13 cellular contexts compared by ENCODE assay signal in the genomic region with DNA sequence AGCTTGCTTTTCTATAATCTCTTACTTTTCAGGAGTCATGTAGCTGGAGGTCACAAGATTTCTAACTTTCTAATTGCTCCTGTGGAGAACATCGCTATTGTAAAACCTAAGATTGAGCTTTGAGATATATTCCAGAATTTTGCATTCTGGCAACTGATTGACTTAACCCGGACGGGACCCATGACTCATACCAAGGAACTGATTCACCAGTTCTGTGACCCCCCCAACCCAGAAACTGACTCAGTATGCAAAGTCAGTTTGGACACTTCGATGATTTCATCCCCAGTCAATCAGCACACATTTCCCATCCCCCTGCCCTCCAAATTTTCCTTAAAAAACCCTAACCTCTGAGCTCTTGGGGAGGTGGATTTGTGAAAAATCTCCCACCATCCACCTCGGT.
DNase-seq lines count a peak whose midpoint lies in the region; ATAC-seq, FAIRE-seq and TF ChIP-seq lines count a peak whose summit lies in the region.
"Had no signal": no experiment of that assay in that cellular context is flagged by ENCODE, and none has a peak within 500 bp of the region (broad histone marks: within the 10 kb centered on the region; RNA-seq: fewer than 3 reads in every experiment).

No MANE protein-coding gene starts in this region.

- intact Hi-C loops in pancreas (cut with DNase I): no loop called here

- H3K27me3 ChIP-seq in pancreas: no peaks in the 10 kb centered on the region

- FAIRE-seq in pancreas (lab: Jason Lieb, UNC): no peak

- no peak overlapping the region for H3K27ac ChIP-seq in pancreas

- peak; percentile 83 for DNase-seq in ELR (ENCODE audit: low read depth)
- DNase-seq in RPMI7951 (ENCODE audit: low read depth): peak; percentile 56
- DNase-seq in epithelial cell of proximal tubule (ENCODE audit: low read depth): peak; percentile 74
- peak; percentile 91 for DNase-seq in renal cortical epithelial cell (ENCODE audit: low read depth)
- no peak for DNase-seq in activated naive CD4-positive, alpha-beta T cell treated with anti-CD3 and anti-CD28 coated beads, Interleukin-2, amount 50 U/mL, for 16 hours
- no peak for DNase-seq in pancreas
- DNase-seq: activated CD4-positive, alpha-beta T cell treated with anti-CD3 and anti-CD28 coated beads for 4 hours; caudate nucleus; CD4-positive, alpha-beta memory T cell; NCI-H2107; right cardiac atrium had no signal

- H3K4me1 Mint-ChIP-seq in activated T-helper 17 cell treated with anti-CD3 and anti-CD28 coated beads, Interleukin-2, amount 50 U/mL, for 72 hours: no peaks in the 10 kb centered on the region
- H3K4me1 Mint-ChIP-seq: CD4-positive, alpha-beta memory T cell had no signal

- H3K27me3 Mint-ChIP-seq in activated T-helper 17 cell treated with anti-CD3 and anti-CD28 coated beads, Interleukin-2, amount 50 U/mL, for 72 hours: peaks cover 8% of the 10 kb centered on the region

- H3K27ac Mint-ChIP-seq in activated T-helper 17 cell treated with anti-CD3 and anti-CD28 coated beads, Interleukin-2, amount 50 U/mL, for 72 hours: no peak overlapping the region
- H3K27ac Mint-ChIP-seq: CD4-positive, alpha-beta memory T cell had no signal

- no peaks in the 10 kb centered on the region for H3K9me3 Mint-ChIP-seq in activated T-helper 17 cell treated with anti-CD3 and anti-CD28 coated beads, Interleukin-2, amount 50 U/mL, for 72 hours

- no peaks in the 10 kb centered on the region for H3K9me3 ChIP-seq in pancreas

- no peaks in the 10 kb centered on the region for H3K36me3 ChIP-seq in pancreas

- no peaks in the 10 kb centered on the region for H3K4me1 ChIP-seq in pancreas

- 76 to 81% methylated on average over 5 of the region's 5 CpGs for WGBS in pancreas, 2 donors

- ATAC-seq in HG03469 (IDR thresholded peaks at IDR 0.05; ENCODE audit: unreplicated experiment): no peak
- no peak for ATAC-seq in pancreas
- ATAC-seq in activated T-helper 17 cell treated with anti-CD3 and anti-CD28 coated beads, Interleukin-2, amount 50 U/mL, for 72 hours (replicated peaks): no peak
- ATAC-seq: right cardiac atrium had no signal

- no peaks in the 10 kb centered on the region for H3K36me3 Mint-ChIP-seq in activated T-helper 17 cell treated with anti-CD3 and anti-CD28 coated beads, Interleukin-2, amount 50 U/mL, for 72 hours (ENCODE audit: low read depth)
- H3K36me3 Mint-ChIP-seq: CD4-positive, alpha-beta memory T cell had no signal

- no peak overlapping the region for H3K4me3 ChIP-seq in epithelial cell of proximal tubule (ENCODE audit: low read depth, low read length)
- no peak overlapping the region for H3K4me3 ChIP-seq in pancreas

- TF ChIP-seq CTCF in epithelial cell of proximal tubule (conservative IDR thresholded peaks at IDR 0.05; ENCODE audit: low read depth, low read length) (no peak), pancreas (IDR thresholded peaks at IDR 0.05) (no peak)

- H3K4me3 Mint-ChIP-seq in activated T-helper 17 cell treated with anti-CD3 and anti-CD28 coated beads, Interleukin-2, amount 50 U/mL, for 72 hours: no peak overlapping the region
- H3K4me3 Mint-ChIP-seq: CD4-positive, alpha-beta memory T cell had no signal

Comparison
In these comparisons a context has a peak if more than half of its experiments do, and no peak if none do; other contexts are left out.
1. DNase-seq: peak in ELR (single experiment), RPMI7951 (single experiment), epithelial cell of proximal tubule (single experiment) and renal cortical epithelial cell (single experiment); none in activated naive CD4-positive, alpha-beta T cell treated with anti-CD3 and anti-CD28 coated beads, Interleukin-2, amount 50 U/mL, for 16 hours (single experiment) and pancreas (0 of 6).